7 cellular contexts compared by ENCODE assay signal in genomic region chr4:10107111-10108091, GRCh38. TPM values are rescaled to one million over a fixed set of nuclear protein-coding genes. Genes with fewer than 3 reads are reported as not detected.
DNase-seq lines count a peak whose midpoint lies in the region; ATAC-seq, FAIRE-seq and TF ChIP-seq lines count a peak whose summit lies in the region.

No MANE protein-coding gene starts in this region.

- H2BK20ac ChIP-seq in IMR-90 (ENCODE audit: low read depth, low read length): peak overlapping the region; percentile 59

- peak overlapping the region; percentile 68 for H3K4ac ChIP-seq in IMR-90 (ENCODE audit: low read depth, low read length)

- H2AK5ac ChIP-seq in IMR-90 (ENCODE audit: low read depth, low read length): peak overlapping the region; percentile 90

- H3K9me1 ChIP-seq in IMR-90 (ENCODE audit: insufficient read depth, low read length) (peaks cover 72% of the 10 kb centered on the region), keratinocyte (ENCODE audit: control insufficient read depth, extremely low read depth, insufficient read depth, low read length) (peaks cover 24% of the 10 kb centered on the region)

- peaks cover 95% of the 10 kb centered on the region for H3K79me2 ChIP-seq in keratinocyte (ENCODE audit: control insufficient read depth, insufficient read depth, low read length)

- H3K56ac ChIP-seq in IMR-90 (ENCODE audit: extremely low read depth, insufficient read depth, low read length): peak overlapping the region; percentile 78; the same call in 1 of the 2 replicates

- WGBS in IMR-90 (ENCODE audit: extremely low coverage in 2 of 2, insufficient read length in 1 of 2), 2 experiments: 70% methylated on average over 10 of the region's 19 CpGs; no CpG with 5 or more reads in 1 of the 2 experiments
- 76 to 83% methylated on average over 17 to 19 of the region's 19 CpGs for WGBS in testis, 2 donors

- H2BK15ac ChIP-seq in IMR-90 (ENCODE audit: low read depth, low read length): peak overlapping the region; percentile 22; the same call in 2 of the 3 replicates

- POLR2A ChIA-PET in IMR-90 (lab: Charles Lee; ENCODE audit: unreplicated experiment): interaction anchor here (1.0 to 4.1 kb wide), 3 partner anchors 8 to 14 kb away, joined by 3 to 23 read pairs (median 3); partner anchors contain the start of gene WDR1

- H3K79me1 ChIP-seq in IMR-90 (ENCODE audit: low read depth in 1 of 2, low read length in 2 of 2): peaks cover 0 to 71% of the 10 kb centered on the region in 2 experiments; a peak in 2 of 4 replicates

- BruUV-seq in IMR-90 (replicated peaks; lab: Mats Ljungman, UMichigan): no TSS peak

- H3K4me1 ChIP-seq in IMR-90 (ENCODE audit: control insufficient read depth, insufficient read depth, low read length) (peaks cover 70% of the 10 kb centered on the region), keratinocyte (ENCODE audit: control insufficient read depth, extremely low read depth, insufficient read depth, low read length) (peaks cover 71% of the 10 kb centered on the region), testis (peaks cover 16% of the 10 kb centered on the region)

- H4K5ac ChIP-seq in IMR-90 (ENCODE audit: low read depth, low read length): peak overlapping the region; percentile 26; the same call in 1 of the 2 replicates

- H4K20me1 ChIP-seq in IMR-90 (ENCODE audit: insufficient read depth, low read length) (peaks cover 96% of the 10 kb centered on the region), keratinocyte (ENCODE audit: control insufficient read depth, extremely low read depth, insufficient read depth, low read length) (peaks cover 72% of the 10 kb centered on the region)

- TF ChIP-seq RAD21 in IMR-90 (IDR thresholded peaks at IDR 0.05; ENCODE audit: low read length): no peak

- peak overlapping the region; percentile 38 for H3K9ac ChIP-seq in IMR-90 (ENCODE audit: low read depth, low read length)
- no peak overlapping the region for H3K9ac ChIP-seq in keratinocyte (ENCODE audit: control insufficient read depth, extremely low read depth, insufficient read depth, low read length)

- H3K4me3 ChIP-seq in IMR-90 (ENCODE audit: insufficient read depth, low read depth, low read length) (no peak overlapping the region), keratinocyte (ENCODE audit: control insufficient read depth in 2 of 3, extremely low read depth in 1 of 3, insufficient read depth in 2 of 3, low read depth in 1 of 3, low read length in 3 of 3) (no peak overlapping the region), testis (no peak overlapping the region)

- peak; percentile 12 for ATAC-seq in IMR-90 (ENCODE audit: low read depth)
- ATAC-seq in GM19328 (IDR thresholded peaks at IDR 0.05; ENCODE audit: unreplicated experiment): no peak

- H2AFZ ChIP-seq in IMR-90 (replicated peaks; ENCODE audit: low read length, poor library complexity): no peak overlapping the region
- no peak overlapping the region for H2AFZ ChIP-seq in keratinocyte (ENCODE audit: control insufficient read depth, low read length)

- H2BK5ac ChIP-seq in IMR-90 (ENCODE audit: low read depth, low read length, poor library complexity, severe bottlenecking): peak overlapping the region; percentile 75

- H3K18ac ChIP-seq in IMR-90 (ENCODE audit: low read depth, low read length): peak overlapping the region; percentile 21

- dilution Hi-C loops in IMR-90 (cut with HindIII; ENCODE audit: low sequenced_read_pairs, unreplicated experiment): no loop called here
- dilution Hi-C loops in keratinocyte (cut with MboI; ENCODE audit: extremely low pct_ligation_motif_present, low sequenced_read_pairs): no loop called here

- peak overlapping the region; percentile 89 for H3K27ac ChIP-seq in IMR-90 (ENCODE audit: insufficient read depth, low read length)
- H3K27ac ChIP-seq in keratinocyte (ENCODE audit: control insufficient read depth, insufficient read depth, low read length): peak overlapping the region; percentile 83
- H3K27ac ChIP-seq in testis: peak overlapping the region; percentile 65 to 78

- H2AK9ac ChIP-seq in IMR-90 (replicated peaks; ENCODE audit: low read depth, low read length, poor library complexity): peak overlapping the region; percentile 96

- DNase-seq in IMR-90 (peak; percentile 28), amniotic epithelial cell (ENCODE audit: low read depth) (peak; percentile 50), keratinocyte (ENCODE audit: low read depth, low spot score) (no peak), testis (no peak), SKM-1 (lab: John Stamatoyannopoulos, UW; ENCODE audit: unreplicated experiment) (no peak), NCI-H345 (lab: John Stamatoyannopoulos, UW) (no peak)

- peak overlapping the region; percentile 20 to 61; a peak in 3 of 4 replicates for H4K8ac ChIP-seq in IMR-90 (ENCODE audit: low read depth in 2 of 2, low read length in 2 of 2)

- FAIRE-seq in keratinocyte (lab: Jason Lieb, UNC): peak; percentile 41

- intact Hi-C loops in IMR-90 (cut with micrococcal nuclease): no loop called here
- intact Hi-C loops in testis (cut with DNase I; ENCODE audit: low total_unique reads): no loop called here

- no peaks in the 10 kb centered on the region for H3K9me3 ChIP-seq in IMR-90 (ENCODE audit: control insufficient read depth, insufficient read depth, low read length)
- no peaks in the 10 kb centered on the region for H3K9me3 ChIP-seq in keratinocyte (ENCODE audit: control insufficient read depth, low read depth, low read length)
- H3K9me3 ChIP-seq in testis: no peaks in the 10 kb centered on the region

- peak overlapping the region; percentile 6; the same call in 1 of the 2 replicates for H3K23ac ChIP-seq in IMR-90 (ENCODE audit: low read depth, low read length)

- TF ChIP-seq CTCF in IMR-90 (conservative IDR thresholded peaks at IDR 0.05; ENCODE audit: low read depth, low read length) (no peak), keratinocyte (optimal IDR thresholded peaks at IDR 0.05 in 1 of 3, IDR thresholded peaks at IDR 0.05 in 1 of 3, conservative IDR thresholded peaks at IDR 0.05 in 1 of 3; ENCODE audit: extremely low read depth in 1 of 3, insufficient read depth in 2 of 3, low read length in 3 of 3) (no peak), testis (IDR thresholded peaks at IDR 0.05) (no peak)

- CTCF ChIA-PET in IMR-90 (lab: Yijun Ruan, JAX): interaction anchor here (0.9 kb wide), 1 partner anchor 12 kb away, joined by 3 read pairs; no protein-coding TSS in a partner anchor

- H3K4me2 ChIP-seq in IMR-90 (ENCODE audit: low read depth, low read length): peak overlapping the region; percentile 20; the same call in 1 of the 2 replicates
- H3K4me2 ChIP-seq in keratinocyte (ENCODE audit: control insufficient read depth, extremely low read depth, insufficient read depth, low read depth, low read length): peak overlapping the region; percentile 87

- peak overlapping the region; percentile 27 for H4K91ac ChIP-seq in IMR-90 (ENCODE audit: insufficient read depth, low read depth, low read length)

- TF ChIP-seq POLR2A in IMR-90 (IDR thresholded peaks at IDR 0.05; ENCODE audit: low read depth, low read length): no peak
- TF ChIP-seq POLR2A in testis (IDR thresholded peaks at IDR 0.05): no peak

- H3K14ac ChIP-seq in IMR-90 (replicated peaks; ENCODE audit: low read depth, low read length): peak overlapping the region; percentile 28

- peak overlapping the region; percentile 41 for H2BK120ac ChIP-seq in IMR-90 (ENCODE audit: low read depth, low read length)

- peaks cover 76% of the 10 kb centered on the region for H3K36me3 ChIP-seq in IMR-90 (ENCODE audit: control insufficient read depth, insufficient read depth, low read length)
- H3K36me3 ChIP-seq in keratinocyte (ENCODE audit: control insufficient read depth in 2 of 2, extremely low read depth in 1 of 2, insufficient read depth in 2 of 2, low read length in 2 of 2): peaks cover 47 to 72% of the 10 kb centered on the region in 2 experiments
- H3K36me3 ChIP-seq in testis (ENCODE audit: low read depth, missing control alignments): no peaks in the 10 kb centered on the region

- in situ Hi-C loops in IMR-90 (cut with MboI; ENCODE audit: low sequenced_read_pairs): no loop called here

- H3K27me3 ChIP-seq in IMR-90 (ENCODE audit: control insufficient read depth, insufficient read depth, low read length): no peaks in the 10 kb centered on the region
- H3K27me3 ChIP-seq in keratinocyte (ENCODE audit: control insufficient read depth, extremely low read depth, insufficient read depth, low read length): no peaks in the 10 kb centered on the region
- H3K27me3 ChIP-seq in testis: no peaks in the 10 kb centered on the region

TF ChIP-seq in IMR-90, 13 proteins besides CTCF, POLR2A, EP300 and RAD21 (continues in another document):
- TF ChIP-seq, protein P1, sequence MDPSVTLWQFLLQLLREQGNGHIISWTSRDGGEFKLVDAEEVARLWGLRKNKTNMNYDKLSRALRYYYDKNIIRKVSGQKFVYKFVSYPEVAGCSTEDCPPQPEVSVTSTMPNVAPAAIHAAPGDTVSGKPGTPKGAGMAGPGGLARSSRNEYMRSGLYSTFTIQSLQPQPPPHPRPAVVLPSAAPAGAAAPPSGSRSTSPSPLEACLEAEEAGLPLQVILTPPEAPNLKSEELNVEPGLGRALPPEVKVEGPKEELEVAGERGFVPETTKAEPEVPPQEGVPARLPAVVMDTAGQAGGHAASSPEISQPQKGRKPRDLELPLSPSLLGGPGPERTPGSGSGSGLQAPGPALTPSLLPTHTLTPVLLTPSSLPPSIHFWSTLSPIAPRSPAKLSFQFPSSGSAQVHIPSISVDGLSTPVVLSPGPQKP (IDR thresholded peaks at IDR 0.05; ENCODE audit: borderline replicate concordance, low read depth, low read length): no peak
- TF ChIP-seq MAZ (IDR thresholded peaks at IDR 0.05; ENCODE audit: borderline replicate concordance, low read depth, low read length): no peak
- no peak for TF ChIP-seq NFE2L2 (IDR thresholded peaks at IDR 0.05; ENCODE audit: low read depth, low read length)
- TF ChIP-seq RCOR1 (IDR thresholded peaks at IDR 0.05; ENCODE audit: insufficient replicate concordance, low read length): no peak
- no peak for TF ChIP-seq CHD1 (IDR thresholded peaks at IDR 0.05; ENCODE audit: low read depth, low read length)
- TF ChIP-seq BHLHE40 (IDR thresholded peaks at IDR 0.05; ENCODE audit: low read depth, low read length): no peak
- no peak for TF ChIP-seq CEBPB (IDR thresholded peaks at IDR 0.05; ENCODE audit: low read depth, low read length)

RNA-seq across cellular contexts. Expression of gene WDR1, which starts 9.2 kb away (rescaled TPM):
- 782 and 992 TPM in 2 replicates for total RNA-seq in IMR-90 (2012; rRNA removed)
- polyA plus RNA-seq in IMR-90 (2012; rRNA removed): 725 and 739 TPM in 2 replicates
- 709 and 1,014 TPM in 2 replicates for polyA plus RNA-seq in IMR-90 (2012; cell fraction: cytosol; rRNA removed)
- 487 and 886 TPM in 2 replicates for polyA plus RNA-seq in IMR-90 (2012; cell fraction: nucleus; rRNA removed; ENCODE audit: low replicate concordance)
- 388 to 423 TPM (median 388 TPM) in 3 replicates for polyA plus RNA-seq in keratinocyte
- 337 TPM for polyA plus RNA-seq in keratinocyte (2011; ENCODE audit: low read depth)
- 391 and 468 TPM in 2 replicates for polyA plus RNA-seq in keratinocyte (2011; cell fraction: cytosol; rRNA removed)
- polyA plus RNA-seq in keratinocyte (2011; cell fraction: nucleus; rRNA removed): 312 and 336 TPM in 2 replicates
- polyA plus RNA-seq in keratinocyte (2012; ENCODE audit: low replicate concordance): 204 and 352 TPM in 2 replicates
- polyA minus RNA-seq in keratinocyte: 342 to 533 TPM (median 448 TPM) in 3 replicates
- polyA minus RNA-seq in keratinocyte (2011; cell fraction: cytosol; rRNA and poly(A)+ RNA removed): 411 TPM
- 185 and 236 TPM in 2 replicates for polyA minus RNA-seq in keratinocyte (2011; cell fraction: nucleus; rRNA and poly(A)+ RNA removed)
- 100 to 1,000 TPM; 165 to 168 TPM for total RNA-seq in testis
- polyA plus RNA-seq in testis (ENCODE audit: insufficient read depth, low read depth, low replicate concordance): 295 TPM

Comparison
In these comparisons a context has a peak if more than half of its experiments do, and no peak if none do; other contexts are left out.
1. DNase-seq: peak in IMR-90 (single experiment) and amniotic epithelial cell (single experiment); none in keratinocyte (single experiment), testis (single experiment), SKM-1 (single experiment) and NCI-H345 (single experiment).
2. Peak in every context shown above with its lines, with median percentiles within 50 percentile points of each other: H3K27ac ChIP-seq.